28 cellular contexts compared by ENCODE assay signal in genomic region chr10:52455095-52455494, GRCh38.
A peak's percentile ranks its signal among the peaks of the same experiment; 100 is the strongest.
DNase-seq lines count a peak whose midpoint lies in the region; ATAC-seq, FAIRE-seq and TF ChIP-seq lines count a peak whose summit lies in the region.
"Had no signal": no experiment of that assay in that cellular context is flagged by ENCODE, and none has a peak within 500 bp of the region (broad histone marks: within the 10 kb centered on the region; RNA-seq: fewer than 3 reads in every experiment).

No MANE protein-coding gene starts in this region.

- no TSS peak for BruUV-seq in Caco-2 (replicated peaks; lab: Mats Ljungman, UMichigan)

- H3K4me3 Mint-ChIP-seq in Caco-2 (ENCODE audit: unreplicated experiment) (no peak overlapping the region), astrocyte (ENCODE audit: unreplicated experiment) (no peak overlapping the region), nephron progenitor cell (no peak overlapping the region)
- H3K4me3 Mint-ChIP-seq: activated T-cell treated with anti-CD3 and anti-CD28 coated beads, Interleukin-2, amount 50 U/mL, for 24 hours; brain; CD8-positive, alpha-beta T cell had no signal

- peak; percentile 79 for FAIRE-seq in HTR-8/SVneo (lab: Jason Lieb, UNC)
- FAIRE-seq in astrocyte (lab: Jason Lieb, UNC), result peak; percentile 59
- FAIRE-seq in keratinocyte (lab: Jason Lieb, UNC), result peak; percentile 97
- no peak for FAIRE-seq in D721Med (lab: Jason Lieb, UNC)
- FAIRE-seq: GM18507, TTC549 had no signal

- H3K27ac Mint-ChIP-seq in Caco-2 (ENCODE audit: unreplicated experiment) (no peak overlapping the region), astrocyte (ENCODE audit: unreplicated experiment) (no peak overlapping the region), nephron progenitor cell (no peak overlapping the region)
- H3K27ac Mint-ChIP-seq: activated naive CD4-positive, alpha-beta T cell treated with anti-CD3 and anti-CD28 coated beads, Interleukin-2, amount 50 U/mL, for 72 hours; activated T-cell treated with anti-CD3 and anti-CD28 coated beads, Interleukin-2, amount 50 U/mL, for 24 hours; brain; CD8-positive, alpha-beta T cell had no signal

- no peaks in the 10 kb centered on the region for H3K9me3 Mint-ChIP-seq in Caco-2 (ENCODE audit: unreplicated experiment)
- no peaks in the 10 kb centered on the region for H3K9me3 Mint-ChIP-seq in astrocyte (ENCODE audit: unreplicated experiment)
- no peaks in the 10 kb centered on the region for H3K9me3 Mint-ChIP-seq in nephron progenitor cell
- H3K9me3 Mint-ChIP-seq: activated naive CD4-positive, alpha-beta T cell treated with anti-CD3 and anti-CD28 coated beads, Interleukin-2, amount 50 U/mL, for 72 hours; brain had no signal

- H3K4me2 ChIP-seq in astrocyte (ENCODE audit: low read length), result no peak overlapping the region
- H3K4me2 ChIP-seq in keratinocyte (ENCODE audit: control insufficient read depth, extremely low read depth, insufficient read depth, low read depth, low read length), result peak overlapping the region; percentile 86
- H3K4me2 ChIP-seq: PC-9 had no signal

- POLR2A ChIA-PET in Caco-2 (lab: Charles Lee), result no interaction called here

- H3K27me3 ChIP-seq in Caco-2 (replicated peaks; ENCODE audit: control insufficient read depth, insufficient read depth, low read length), result no peaks in the 10 kb centered on the region
- no peaks in the 10 kb centered on the region for H3K27me3 ChIP-seq in astrocyte (ENCODE audit: insufficient read depth, low read length)
- H3K27me3 ChIP-seq in keratinocyte (ENCODE audit: control insufficient read depth, extremely low read depth, insufficient read depth, low read length), result no peaks in the 10 kb centered on the region
- H3K27me3 ChIP-seq in SJCRH30, result no peaks in the 10 kb centered on the region
- H3K27me3 ChIP-seq: gastrocnemius medialis, right lobe of liver had no signal

- peak; percentile 58 to 79 for DNase-seq in Caco-2
- DNase-seq in HTR-8/SVneo (ENCODE audit: insufficient read length, low spot score), result no peak
- DNase-seq in astrocyte (ENCODE audit: low read depth), result peak; percentile 30
- peak; percentile 73 for DNase-seq in keratinocyte (ENCODE audit: low read depth, low spot score)
- no peak for DNase-seq in sciatic nerve (ENCODE audit: low spot score)
- no peak for DNase-seq in SJCRH30
- no peak for DNase-seq in D721Med (ENCODE audit: insufficient read length, low spot score)
- DNase-seq in nephron progenitor cell, result no peak
- DNase-seq: activated T-cell treated with anti-CD3 and anti-CD28 coated beads, Interleukin-2, amount 50 U/mL, for 24 hours; CD8-positive, alpha-beta T cell; cortex of kidney; DMS79; gastrocnemius medialis; KG1; left ventricle myocardium superior; NCI-H1092; NCI-H2081; NCI-H526; occipital lobe; right lobe of liver; stimulated activated naive CD8-positive, alpha-beta T cell treated with anti-CD3 and anti-CD28 coated beads, Interleukin-15, Interleukin-2, amounts not matched to agents 100 U/mL and 50 U/mL, for 24 hours had no signal

- H3K79me2 ChIP-seq in astrocyte (ENCODE audit: insufficient read depth, low read length) (no peaks in the 10 kb centered on the region), keratinocyte (ENCODE audit: control insufficient read depth, insufficient read depth, low read length) (peaks cover 36% of the 10 kb centered on the region)

- H2AFZ ChIP-seq in astrocyte (ENCODE audit: low read depth, low read length) (no peak overlapping the region), keratinocyte (ENCODE audit: control insufficient read depth, low read length) (peak overlapping the region; percentile 23)
- H2AFZ ChIP-seq: PC-9 had no signal

- H3K36me3 Mint-ChIP-seq in Caco-2 (ENCODE audit: insufficient read depth, unreplicated experiment) (peaks cover 8% of the 10 kb centered on the region), astrocyte (ENCODE audit: low read depth, unreplicated experiment) (no peaks in the 10 kb centered on the region), nephron progenitor cell (ENCODE audit: low read depth) (no peaks in the 10 kb centered on the region)
- H3K36me3 Mint-ChIP-seq: activated naive CD4-positive, alpha-beta T cell treated with anti-CD3 and anti-CD28 coated beads, Interleukin-2, amount 50 U/mL, for 72 hours; brain; CD8-positive, alpha-beta T cell had no signal

- H3K9me3 ChIP-seq in Caco-2 (no peaks in the 10 kb centered on the region), astrocyte (ENCODE audit: insufficient read depth, low read depth, low read length) (no peaks in the 10 kb centered on the region), keratinocyte (ENCODE audit: control insufficient read depth, low read depth, low read length) (no peaks in the 10 kb centered on the region), SJCRH30 (replicated peaks) (no peaks in the 10 kb centered on the region)
- H3K9me3 ChIP-seq: gastrocnemius medialis, HAP-1, right lobe of liver had no signal

- dilution Hi-C loops in keratinocyte (cut with MboI; ENCODE audit: extremely low pct_ligation_motif_present, low sequenced_read_pairs), result no loop called here

- H3K27ac ChIP-seq in astrocyte (ENCODE audit: low read depth, low read length), result no peak overlapping the region
- peak overlapping the region; percentile 89 for H3K27ac ChIP-seq in keratinocyte (ENCODE audit: control insufficient read depth, insufficient read depth, low read length)
- H3K27ac ChIP-seq in SJCRH30, result no peak overlapping the region
- H3K27ac ChIP-seq: gastrocnemius medialis, HL-60, PC-9, right lobe of liver had no signal

- intact Hi-C loops in Caco-2 (cut with micrococcal nuclease; ENCODE audit: unreplicated experiment), result loop anchor here (1.0 kb wide), 1 partner anchor 17 kb away; no protein-coding TSS in a partner anchor
- intact Hi-C loops in sciatic nerve (cut with DNase I), result no loop called here

- H3K4me1 ChIP-seq in Caco-2, result peaks cover 44% of the 10 kb centered on the region
- H3K4me1 ChIP-seq in astrocyte (ENCODE audit: insufficient read depth, low read length), result no peaks in the 10 kb centered on the region
- H3K4me1 ChIP-seq in keratinocyte (ENCODE audit: control insufficient read depth, extremely low read depth, insufficient read depth, low read length), result peaks cover 50% of the 10 kb centered on the region
- H3K4me1 ChIP-seq in SJCRH30, result no peaks in the 10 kb centered on the region
- H3K4me1 ChIP-seq: gastrocnemius medialis, right lobe of liver had no signal

- CTCF ChIA-PET in Caco-2 (lab: Charles Lee), result no interaction called here

- H3K27me3 Mint-ChIP-seq in Caco-2 (ENCODE audit: insufficient read depth, unreplicated experiment) (no peaks in the 10 kb centered on the region), astrocyte (ENCODE audit: low read depth, unreplicated experiment) (no peaks in the 10 kb centered on the region), nephron progenitor cell (ENCODE audit: low read depth, poor library complexity) (no peaks in the 10 kb centered on the region)
- H3K27me3 Mint-ChIP-seq: activated T-cell treated with anti-CD3 and anti-CD28 coated beads, Interleukin-2, amount 50 U/mL, for 24 hours; brain had no signal

- H4K20me1 ChIP-seq in astrocyte (ENCODE audit: insufficient read depth, low read length), result no peaks in the 10 kb centered on the region
- no peaks in the 10 kb centered on the region for H4K20me1 ChIP-seq in keratinocyte (ENCODE audit: control insufficient read depth, extremely low read depth, insufficient read depth, low read length)

- ATAC-seq in sciatic nerve, result no peak
- ATAC-seq: activated naive CD4-positive, alpha-beta T cell treated with anti-CD3 and anti-CD28 coated beads, Interleukin-2, amount 50 U/mL, for 72 hours; CD8-positive, alpha-beta T cell; gastrocnemius medialis; left ventricle myocardium superior; stimulated activated naive CD8-positive, alpha-beta T cell treated with anti-CD3 and anti-CD28 coated beads, Interleukin-15, Interleukin-2, amounts not matched to agents 100 U/mL and 50 U/mL, for 24 hours had no signal

- TF ChIP-seq CTCF in Caco-2 (IDR thresholded peaks at IDR 0.05; ENCODE audit: insufficient read depth in 1 of 2, low read depth in 1 of 2, low read length in 1 of 2, severe bottlenecking in 1 of 2, unreplicated experiment in 1 of 2), result no peak
- no peak for TF ChIP-seq CTCF in astrocyte (IDR thresholded peaks at IDR 0.05; ENCODE audit: insufficient read depth, low read depth, low read length)
- no peak for TF ChIP-seq CTCF in keratinocyte (optimal IDR thresholded peaks at IDR 0.05 in 1 of 3, IDR thresholded peaks at IDR 0.05 in 1 of 3, conservative IDR thresholded peaks at IDR 0.05 in 1 of 3; ENCODE audit: extremely low read depth in 1 of 3, insufficient read depth in 2 of 3, low read length in 3 of 3)
- no peak for TF ChIP-seq CTCF in D721Med (IDR thresholded peaks at IDR 0.05; ENCODE audit: insufficient read depth, missing control alignments)
- TF ChIP-seq CTCF in nephron progenitor cell (IDR thresholded peaks at IDR 0.05), result no peak

- no peaks in the 10 kb centered on the region for H3K36me3 ChIP-seq in Caco-2 (ENCODE audit: control insufficient read depth, insufficient read depth, low read length)
- no peaks in the 10 kb centered on the region for H3K36me3 ChIP-seq in astrocyte (ENCODE audit: insufficient read depth, low read length)
- peaks cover 0 to 5% of the 10 kb centered on the region in 2 experiments for H3K36me3 ChIP-seq in keratinocyte (ENCODE audit: control insufficient read depth in 2 of 2, extremely low read depth in 1 of 2, insufficient read depth in 2 of 2, low read length in 2 of 2)
- no peaks in the 10 kb centered on the region for H3K36me3 ChIP-seq in SJCRH30
- H3K36me3 ChIP-seq: gastrocnemius medialis, HAP-1, right lobe of liver had no signal

- no peaks in the 10 kb centered on the region for H3K4me1 Mint-ChIP-seq in Caco-2 (ENCODE audit: low read depth, unreplicated experiment)
- H3K4me1 Mint-ChIP-seq in astrocyte (ENCODE audit: low read depth, unreplicated experiment), result no peaks in the 10 kb centered on the region
- H3K4me1 Mint-ChIP-seq in nephron progenitor cell, result peaks cover 8% of the 10 kb centered on the region
- H3K4me1 Mint-ChIP-seq: brain had no signal

- H3K9ac ChIP-seq in astrocyte (ENCODE audit: low read length), result no peak overlapping the region
- peak overlapping the region; percentile 73 for H3K9ac ChIP-seq in keratinocyte (ENCODE audit: control insufficient read depth, extremely low read depth, insufficient read depth, low read length)

- H3K9me1 ChIP-seq in keratinocyte (ENCODE audit: control insufficient read depth, extremely low read depth, insufficient read depth, low read length), result no peaks in the 10 kb centered on the region

- H3K4me3 ChIP-seq in Caco-2 (ENCODE audit: low read depth, low read length) (peak overlapping the region; percentile 28), astrocyte (ENCODE audit: insufficient read depth, low read depth, low read length) (no peak overlapping the region), keratinocyte (ENCODE audit: control insufficient read depth in 2 of 3, extremely low read depth in 1 of 3, insufficient read depth in 2 of 3, low read depth in 1 of 3, low read length in 3 of 3) (peak overlapping the region; percentile 43 to 76 (median 56)), SJCRH30 (no peak overlapping the region)
- H3K4me3 ChIP-seq: gastrocnemius medialis, HAP-1, PC-9, right lobe of liver had no signal

Comparison
In these comparisons a context has a peak if more than half of its experiments do, and no peak if none do; other contexts are left out.
1. DNase-seq: peak in Caco-2 (2 of 2), astrocyte (single experiment) and keratinocyte (single experiment); none in HTR-8/SVneo (single experiment), sciatic nerve (single experiment), SJCRH30 (0 of 2), D721Med (single experiment) and nephron progenitor cell (single experiment).
2. H3K4me3 ChIP-seq: peak in Caco-2 (single experiment) and keratinocyte (3 of 3); none in astrocyte (single experiment) and SJCRH30 (single experiment).